In genomic region chr18:70249118-70249517, GRCh38 we compare ENCODE assay signal across 1 cellular context.
TF ChIP-seq lines count a peak whose summit lies in the region.

No MANE protein-coding gene starts in this region.

TF ChIP-seq in GM23338, 12 proteins besides CTCF, POLR2A, EP300 and RAD21:
- TF ChIP-seq, protein P1, sequence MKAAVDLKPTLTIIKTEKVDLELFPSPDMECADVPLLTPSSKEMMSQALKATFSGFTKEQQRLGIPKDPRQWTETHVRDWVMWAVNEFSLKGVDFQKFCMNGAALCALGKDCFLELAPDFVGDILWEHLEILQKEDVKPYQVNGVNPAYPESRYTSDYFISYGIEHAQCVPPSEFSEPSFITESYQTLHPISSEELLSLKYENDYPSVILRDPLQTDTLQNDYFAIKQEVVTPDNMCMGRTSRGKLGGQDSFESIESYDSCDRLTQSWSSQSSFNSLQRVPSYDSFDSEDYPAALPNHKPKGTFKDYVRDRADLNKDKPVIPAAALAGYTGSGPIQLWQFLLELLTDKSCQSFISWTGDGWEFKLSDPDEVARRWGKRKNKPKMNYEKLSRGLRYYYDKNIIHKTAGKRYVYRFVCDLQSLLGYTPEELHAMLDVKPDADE (IDR thresholded peaks at IDR 0.05) = no peak
- no peak for TF ChIP-seq STAT1 (IDR thresholded peaks at IDR 0.05; ENCODE audit: unreplicated experiment)
- TF ChIP-seq JUNB (IDR thresholded peaks at IDR 0.05; ENCODE audit: unreplicated experiment) = no peak
- TF ChIP-seq REST (IDR thresholded peaks at IDR 0.05; ENCODE audit: unreplicated experiment) = no peak
- TF ChIP-seq POLR2AphosphoS5 (IDR thresholded peaks at IDR 0.05; ENCODE audit: low read depth) = no peak
- TF ChIP-seq ZNF114 (CRISPR knock-in tag; IDR thresholded peaks at IDR 0.05) = no peak
- TF ChIP-seq ZNF462 (CRISPR knock-in tag; IDR thresholded peaks at IDR 0.05) = no peak
- no peak for TF ChIP-seq EZH2 (IDR thresholded peaks at IDR 0.05; ENCODE audit: low read depth, unreplicated experiment)
- TF ChIP-seq CREB1 (CRISPR knock-in tag; IDR thresholded peaks at IDR 0.05; ENCODE audit: low read depth) = no peak
- no peak for TF ChIP-seq EZH2phosphoT487 (IDR thresholded peaks at IDR 0.05; ENCODE audit: unreplicated experiment)
- TF ChIP-seq ZNF331 (CRISPR knock-in tag; IDR thresholded peaks at IDR 0.05; ENCODE audit: low read depth) = no peak
- no peak for TF ChIP-seq NANOG (IDR thresholded peaks at IDR 0.05; ENCODE audit: borderline replicate concordance)
